In the genomic region with DNA sequence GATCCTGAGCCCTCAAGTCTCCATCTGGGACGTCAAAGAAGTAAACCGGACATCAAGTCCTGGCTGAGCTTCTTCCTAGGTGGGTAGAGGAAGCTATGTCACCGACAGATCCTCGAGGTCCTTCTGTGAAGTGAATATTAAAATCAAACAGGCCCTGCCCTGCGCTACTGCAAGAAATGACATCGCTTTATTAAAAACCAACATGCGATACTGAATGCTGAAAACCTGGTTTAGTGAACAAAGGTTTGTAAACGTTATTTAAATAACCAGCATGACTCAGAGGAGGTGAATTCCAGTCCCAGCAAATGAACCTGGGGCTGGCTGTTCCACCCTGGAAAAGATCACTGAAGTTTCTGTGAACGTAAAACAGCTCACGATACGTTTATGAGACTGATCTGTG, we compare ENCODE assay signal across 8 cellular contexts. TPM values are rescaled to one million over a fixed set of nuclear protein-coding genes. Genes with fewer than 3 reads are reported as not detected.
DNase-seq lines count a peak whose midpoint lies in the region; ATAC-seq, FAIRE-seq and TF ChIP-seq lines count a peak whose summit lies in the region.

No MANE protein-coding gene starts in this region.

- TF ChIP-seq CTCF in MM.1S (IDR thresholded peaks at IDR 0.05; ENCODE audit: low read length) (no peak), brain microvascular endothelial cell (IDR thresholded peaks at IDR 0.05; ENCODE audit: low read depth, low read length, missing control alignments) (no peak), lower leg skin (IDR thresholded peaks at IDR 0.05) (no peak), thyroid gland (IDR thresholded peaks at IDR 0.05) (no peak), D721Med (IDR thresholded peaks at IDR 0.05; ENCODE audit: insufficient read depth, missing control alignments) (no peak)

- H3K27ac ChIP-seq in MM.1S (ENCODE audit: low read length), result peak overlapping the region; percentile 70
- H3K27ac ChIP-seq in brain microvascular endothelial cell, result peak overlapping the region; percentile 60
- peak overlapping the region in 2 of 3 donors; percentile 56 to 75 for H3K27ac ChIP-seq in thyroid gland

- H3K9ac ChIP-seq in MM.1S (ENCODE audit: low read length), result peak overlapping the region; percentile 94

- peaks cover 45% of the 10 kb centered on the region for H3K79me2 ChIP-seq in MM.1S (ENCODE audit: low read length)

- H3K4me3 ChIP-seq in MM.1S (ENCODE audit: low read length) (peak overlapping the region; percentile 97), brain microvascular endothelial cell (ENCODE audit: low read depth, low read length) (peak overlapping the region; percentile 95), lower leg skin (ENCODE audit: low read depth, poor library complexity, severe bottlenecking) (peak overlapping the region; percentile 96), thyroid gland (replicated peaks in 1 of 3) (peak overlapping the region; percentile 59 to 74 (median 72))

- H2AFZ ChIP-seq in MM.1S (ENCODE audit: low read length), result peak overlapping the region; percentile 79

- no peak for DNase-seq in MM.1S
- peak; percentile 14 for DNase-seq in brain microvascular endothelial cell
- no peak for DNase-seq in lower leg skin (ENCODE audit: low spot score in 2 of 2)
- no peak for DNase-seq in thyroid gland
- DNase-seq in NCI-H1048 (lab: John Stamatoyannopoulos, UW), result no peak
- no peak for DNase-seq in D721Med (ENCODE audit: insufficient read length, low spot score)

- no peak for FAIRE-seq in D721Med (lab: Jason Lieb, UNC)

- peaks cover 6% of the 10 kb centered on the region; the same call in 1 of the 2 replicates for H3K36me3 ChIP-seq in MM.1S (replicated peaks; ENCODE audit: insufficient read depth, low read length)
- peaks cover 15% of the 10 kb centered on the region for H3K36me3 ChIP-seq in brain microvascular endothelial cell (replicated peaks)
- H3K36me3 ChIP-seq in thyroid gland, result peaks cover 5 to 18% of the 10 kb centered on the region in 2 donors

- H3K9me3 ChIP-seq in MM.1S (replicated peaks; ENCODE audit: insufficient read depth, low read length), result no peaks in the 10 kb centered on the region
- no peaks in the 10 kb centered on the region for H3K9me3 ChIP-seq in thyroid gland

- intact Hi-C loops in lower leg skin (cut with DNase I; ENCODE audit: low total_unique reads) (no loop called here), thyroid gland (cut with DNase I) (no loop called here)

- no peaks in the 10 kb centered on the region for H3K9me2 ChIP-seq in MM.1S (replicated peaks; ENCODE audit: insufficient read depth, low read length)

- H3K4me2 ChIP-seq in MM.1S (ENCODE audit: low read depth, low read length), result peak overlapping the region; percentile 82

- no peaks in the 10 kb centered on the region for H4K20me1 ChIP-seq in MM.1S (ENCODE audit: insufficient read depth, low read length)

- H3K27me3 ChIP-seq in MM.1S (replicated peaks; ENCODE audit: insufficient read depth, low read length), result no peaks in the 10 kb centered on the region
- no peaks in the 10 kb centered on the region for H3K27me3 ChIP-seq in brain microvascular endothelial cell (replicated peaks)
- H3K27me3 ChIP-seq in thyroid gland, result no peaks in the 10 kb centered on the region

- peaks cover 45% of the 10 kb centered on the region for H3K4me1 ChIP-seq in MM.1S (ENCODE audit: low read length)
- peaks cover 7 to 16% of the 10 kb centered on the region in 2 donors for H3K4me1 ChIP-seq in thyroid gland

- WGBS in lower leg skin, 2 donors, result 1 to 2% methylated on average over 11 of the region's 11 CpGs
- WGBS in thyroid gland, 2 donors, result 2 to 3% methylated on average over 11 of the region's 11 CpGs

- in situ Hi-C loops in brain microvascular endothelial cell (cut with HindIII; ENCODE audit: low pct_ligation_motif_present, low sequenced_read_pairs), result no loop called here

- TF ChIP-seq POLR2A in lower leg skin (IDR thresholded peaks at IDR 0.05) (no peak), thyroid gland (IDR thresholded peaks at IDR 0.05) (no peak)

- H3F3A ChIP-seq in MM.1S (ENCODE audit: insufficient read depth, low read length), result peaks cover 32% of the 10 kb centered on the region

- ATAC-seq in GM19397 (IDR thresholded peaks at IDR 0.05; ENCODE audit: unreplicated experiment), result peak; percentile 5
- no peak for ATAC-seq in GM19324 (IDR thresholded peaks at IDR 0.05; ENCODE audit: low FRiP score, unreplicated experiment)

RNA-seq across cellular contexts. Expression of a gene that starts 0.7 kb away (rescaled TPM):
- total RNA-seq in lower leg skin (100 to 1,000 TPM in 3 of 4 donors, 10 to 100 TPM in 1; 99.6 to 113 (median 102) TPM), thyroid gland (10 to 100 TPM; 64.0 to 82.9 (median 77.7) TPM)

RNA-seq across cellular contexts. Expression of a gene that starts 52.9 kb away (rescaled TPM):
- total RNA-seq in lower leg skin (100 to 1,000 TPM in 1 of 4 donors, 10 to 100 TPM in 3; 33.9 to 204 (median 83.1) TPM), thyroid gland (not detected)

RNA-seq across cellular contexts. Expression of a gene that starts 53.7 kb away (rescaled TPM):
- total RNA-seq in lower leg skin (not detected), thyroid gland (not detected)

Comparison
In these comparisons a context has a peak if more than half of its experiments do, and no peak if none do; other contexts are left out.
1. RNA of a gene that starts 52.9 kb away (total RNA-seq): 33.9 to 204 TPM in lower leg skin; not detected in thyroid gland; every median in the first group is over 10 times any median in the second.
2. Peak in every context shown above with its lines, with median percentiles within 50 percentile points of each other: H3K27ac ChIP-seq and H3K4me3 ChIP-seq.